34 cellular contexts compared by ENCODE assay signal in the genomic region with DNA sequence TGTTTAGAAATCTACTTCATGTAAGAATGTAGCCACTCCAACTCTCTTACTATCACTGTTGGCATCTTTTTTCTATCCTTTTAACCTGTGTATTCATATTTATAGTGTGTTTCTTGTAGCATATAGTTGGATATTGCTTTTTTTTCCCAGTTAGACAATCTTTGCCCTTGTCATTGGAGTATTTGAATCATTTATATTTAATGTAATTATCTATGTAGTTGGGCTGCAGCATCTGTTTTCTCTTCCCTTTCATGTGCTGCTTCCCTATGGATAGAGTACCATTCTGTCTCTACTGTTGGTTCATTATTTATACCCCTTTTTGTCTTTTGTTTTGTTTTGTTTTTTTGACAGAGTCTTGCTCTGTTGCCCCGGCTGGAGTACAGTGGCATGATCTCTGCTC.
"Had no signal": no experiment of that assay in that cellular context is flagged by ENCODE, and none has a peak within 500 bp of the region (broad histone marks: within the 10 kb centered on the region; RNA-seq: fewer than 3 reads in every experiment).

No MANE protein-coding gene starts in this region.

- FAIRE-seq: astrocyte, bronchial epithelial cell had no signal

- H3K4me3 ChIP-seq: adrenal gland, ascending aorta, body of pancreas, breast epithelium, cardiac muscle cell had no signal

- H3K27me3 ChIP-seq: adrenal gland, ascending aorta, body of pancreas, brain microvascular endothelial cell, breast epithelium, cardiac muscle cell had no signal

- H3K36me3 ChIP-seq: adrenal gland, ascending aorta, brain microvascular endothelial cell, breast epithelium, cardiac muscle cell had no signal

- H3K9me3 ChIP-seq: adrenal gland, body of pancreas, breast epithelium had no signal

- DNase-seq: activated effector memory CD4-positive, alpha-beta T cell treated with anti-CD3 and anti-CD28 coated beads, Interleukin-2, amount 50 U/mL, for 16 hours; activated effector memory CD4-positive, alpha-beta T cell treated with Interleukin-2 at 50 U/mL for 16 hours; activated gamma-delta T cell; activated gamma-delta T cell treated with Interleukin-2 at 50 U/mL for 16 hours; activated naive CD4-positive, alpha-beta T cell; activated naive CD4-positive, alpha-beta T cell treated with anti-CD3 and anti-CD28 coated beads for 36 hours; activated naive CD4-positive, alpha-beta T cell treated with anti-CD3 and anti-CD28 coated beads, Interleukin-2, amount 10 ng/mL, durations not matched to agents 7 days and 5 days; activated naive CD4-positive, alpha-beta T cell treated with anti-CD3 and anti-CD28 coated beads, Interleukin-2, amount 50 U/mL, for 16 hours; activated naive CD4-positive, alpha-beta T cell treated with Interleukin-2 at 50 U/mL for 16 hours; activated naive CD8-positive, alpha-beta T cell treated with anti-CD3 and anti-CD28 coated beads for 36 hours; activated naive CD8-positive, alpha-beta T cell treated with anti-CD3 and anti-CD28 coated beads, Interleukin-2, amount 10 ng/mL, durations not matched to agents 7 days and 5 days; activated naive CD8-positive, alpha-beta T cell treated with anti-CD3 and anti-CD28 coated beads, Interleukin-2, amount 50 U/mL, for 24 hours; activated T-cell treated with anti-CD3 and anti-CD28 coated beads, Interleukin-2, amount 50 U/mL, for 1 hour; activated T-cell treated with anti-CD3 and anti-CD28 coated beads, Interleukin-2, amount 50 U/mL, for 24 hours; activated T-cell treated with anti-CD3 and anti-CD28 coated beads, Interleukin-2, amount 50 U/mL, for 4 hours; activated T-cell treated with anti-CD3 and anti-CD28 coated beads, Interleukin-2, amount 50 U/mL, for 48 hours; activated T-cell treated with anti-CD3 and anti-CD28 coated beads, Interleukin-2, amount 50 U/mL, for 72 hours; adrenal gland; amniotic stem cell; amygdala; anterior cingulate cortex; aorta; body of pancreas; brain microvascular endothelial cell; caudate nucleus; central memory CD4-positive, alpha-beta T cell; cerebellar nuclear complex had no signal

- H3K27ac ChIP-seq: adrenal gland, ascending aorta, body of pancreas, brain microvascular endothelial cell, breast epithelium, cardiac muscle cell had no signal

- H3K4me1 ChIP-seq: adrenal gland, ascending aorta, body of pancreas, breast epithelium had no signal

- ATAC-seq: activated naive CD4-positive, alpha-beta T cell treated with anti-CD3 and anti-CD28 coated beads, Interleukin-2, amount 50 U/mL, for 72 hours; activated naive CD8-positive, alpha-beta T cell treated with anti-CD3 and anti-CD28 coated beads, Interleukin-2, amount 50 U/mL, for 24 hours; activated T-cell treated with anti-CD3 and anti-CD28 coated beads, Interleukin-2, amount 50 U/mL, for 4 hours; activated T-cell treated with anti-CD3 and anti-CD28 coated beads, Interleukin-2, amount 50 U/mL, for 72 hours; activated T-helper 17 cell treated with anti-CD3 and anti-CD28 coated beads, Interleukin-2, amount 50 U/mL, for 72 hours; body of pancreas had no signal
